19 cellular contexts compared by ENCODE assay signal in genomic region chrX:47863187-47863586, GRCh38.
"Had no signal": no experiment of that assay in that cellular context is flagged by ENCODE, and none has a peak within 500 bp of the region (broad histone marks: within the 10 kb centered on the region; RNA-seq: fewer than 3 reads in every experiment).

No MANE protein-coding gene starts in this region.

- H3K27ac Mint-ChIP-seq: activated CD4-positive, alpha-beta T cell treated with anti-CD3 and anti-CD28 coated beads, Interleukin-2, amount 10 ng/mL, durations not matched to agents 7 days and 5 days; activated naive CD8-positive, alpha-beta T cell treated with anti-CD3 and anti-CD28 coated beads, Interleukin-2, amount 10 ng/mL, durations not matched to agents 7 days and 5 days; mesothelial cell of epicardium; neural progenitor cell; T-helper 2 cell treated with Interferon-gamma antibody and Interleukin-4, amounts not matched to agents 5 μg/mL and 100 μg/mL, for 36 hours had no signal

- H3K4me1 Mint-ChIP-seq: activated CD4-positive, alpha-beta T cell treated with anti-CD3 and anti-CD28 coated beads, Interleukin-2, amount 10 ng/mL, durations not matched to agents 7 days and 5 days; activated naive CD8-positive, alpha-beta T cell treated with anti-CD3 and anti-CD28 coated beads, Interleukin-2, amount 10 ng/mL, durations not matched to agents 7 days and 5 days; mesothelial cell of epicardium; neural progenitor cell had no signal

- H3K4me3 Mint-ChIP-seq: activated CD4-positive, alpha-beta T cell treated with anti-CD3 and anti-CD28 coated beads, Interleukin-2, amount 10 ng/mL, durations not matched to agents 7 days and 5 days; activated naive CD8-positive, alpha-beta T cell treated with anti-CD3 and anti-CD28 coated beads, Interleukin-2, amount 10 ng/mL, durations not matched to agents 7 days and 5 days; mesothelial cell of epicardium; neural progenitor cell; T-helper 2 cell treated with Interferon-gamma antibody and Interleukin-4, amounts not matched to agents 5 μg/mL and 100 μg/mL, for 36 hours had no signal

- ATAC-seq: lower lobe of right lung had no signal

- H3K27me3 ChIP-seq: hepatocyte, neural progenitor cell, SJCRH30 had no signal

- H3K4me2 ChIP-seq: hepatocyte, neural progenitor cell had no signal

- H3K4me1 ChIP-seq: breast epithelium, lower lobe of right lung, neural progenitor cell, SJCRH30 had no signal

- H3K9me3 ChIP-seq: breast epithelium, lower lobe of right lung, SJCRH30 had no signal

- DNase-seq: activated CD4-positive, alpha-beta T cell treated with anti-CD3 and anti-CD28 coated beads, Interleukin-2, amount 10 ng/mL, durations not matched to agents 7 days and 5 days; activated CD8-positive, alpha-beta memory T cell treated with anti-CD3 and anti-CD28 coated beads for 24 hours; activated gamma-delta T cell treated with Interleukin-2 at 50 U/mL for 16 hours; activated naive CD8-positive, alpha-beta T cell treated with anti-CD3 and anti-CD28 coated beads, Interleukin-2, amount 10 ng/mL, durations not matched to agents 7 days and 5 days; anterior cingulate cortex; islet precursor cell; lower lobe of right lung; SJCRH30; small intestine; stimulated activated CD4-positive, alpha-beta T cell treated with anti-CD3 and anti-CD28 coated beads, Interleukin-4, amount 100 ng/mL, for 24 hours; stimulated activated naive CD4-positive, alpha-beta T cell; substantia nigra; SW 1271; trophoblast cell had no signal

- H3K27me3 Mint-ChIP-seq: activated CD4-positive, alpha-beta T cell treated with anti-CD3 and anti-CD28 coated beads, Interleukin-2, amount 10 ng/mL, durations not matched to agents 7 days and 5 days; activated naive CD8-positive, alpha-beta T cell treated with anti-CD3 and anti-CD28 coated beads, Interleukin-2, amount 10 ng/mL, durations not matched to agents 7 days and 5 days had no signal

- H2AFZ ChIP-seq: hepatocyte, neural progenitor cell had no signal

- H3K27ac ChIP-seq: breast epithelium, hepatocyte, lower lobe of right lung, neural progenitor cell, SJCRH30 had no signal

- H3K4me3 ChIP-seq: breast epithelium, hepatocyte, lower lobe of right lung, neural progenitor cell, SJCRH30 had no signal

- H3K9me3 Mint-ChIP-seq: activated naive CD8-positive, alpha-beta T cell treated with anti-CD3 and anti-CD28 coated beads, Interleukin-2, amount 10 ng/mL, durations not matched to agents 7 days and 5 days; neural progenitor cell; T-helper 2 cell treated with Interferon-gamma antibody and Interleukin-4, amounts not matched to agents 5 μg/mL and 100 μg/mL, for 36 hours had no signal

- H3K79me2 ChIP-seq: hepatocyte had no signal

- FAIRE-seq: small intestine had no signal

- H3K9ac ChIP-seq: neural progenitor cell had no signal

- H3K36me3 ChIP-seq: breast epithelium, lower lobe of right lung, neural progenitor cell, SJCRH30 had no signal
